1 cellular context compared by ENCODE assay signal in genomic region chr10:120327671-120328070, GRCh38.
TF ChIP-seq lines count a peak whose summit lies in the region.

No MANE protein-coding gene starts in this region.

TF ChIP-seq in GM23338, 12 proteins besides CTCF, POLR2A, EP300 and RAD21 (continued from another document):
- TF ChIP-seq ZNF462 (CRISPR knock-in tag; IDR thresholded peaks at IDR 0.05) (no peak), POLR2AphosphoS5 (IDR thresholded peaks at IDR 0.05; ENCODE audit: low read depth) (no peak), ETS1 (IDR thresholded peaks at IDR 0.05) (no peak), ZNF114 (CRISPR knock-in tag; IDR thresholded peaks at IDR 0.05) (no peak), ZNF331 (CRISPR knock-in tag; IDR thresholded peaks at IDR 0.05; ENCODE audit: low read depth) (no peak), STAT1 (IDR thresholded peaks at IDR 0.05; ENCODE audit: unreplicated experiment) (no peak)
TF ChIP-seq in GM23338: peak in this region for 0.
